Comparison of ENCODE assay signal across 1 cellular context in the genomic region with DNA sequence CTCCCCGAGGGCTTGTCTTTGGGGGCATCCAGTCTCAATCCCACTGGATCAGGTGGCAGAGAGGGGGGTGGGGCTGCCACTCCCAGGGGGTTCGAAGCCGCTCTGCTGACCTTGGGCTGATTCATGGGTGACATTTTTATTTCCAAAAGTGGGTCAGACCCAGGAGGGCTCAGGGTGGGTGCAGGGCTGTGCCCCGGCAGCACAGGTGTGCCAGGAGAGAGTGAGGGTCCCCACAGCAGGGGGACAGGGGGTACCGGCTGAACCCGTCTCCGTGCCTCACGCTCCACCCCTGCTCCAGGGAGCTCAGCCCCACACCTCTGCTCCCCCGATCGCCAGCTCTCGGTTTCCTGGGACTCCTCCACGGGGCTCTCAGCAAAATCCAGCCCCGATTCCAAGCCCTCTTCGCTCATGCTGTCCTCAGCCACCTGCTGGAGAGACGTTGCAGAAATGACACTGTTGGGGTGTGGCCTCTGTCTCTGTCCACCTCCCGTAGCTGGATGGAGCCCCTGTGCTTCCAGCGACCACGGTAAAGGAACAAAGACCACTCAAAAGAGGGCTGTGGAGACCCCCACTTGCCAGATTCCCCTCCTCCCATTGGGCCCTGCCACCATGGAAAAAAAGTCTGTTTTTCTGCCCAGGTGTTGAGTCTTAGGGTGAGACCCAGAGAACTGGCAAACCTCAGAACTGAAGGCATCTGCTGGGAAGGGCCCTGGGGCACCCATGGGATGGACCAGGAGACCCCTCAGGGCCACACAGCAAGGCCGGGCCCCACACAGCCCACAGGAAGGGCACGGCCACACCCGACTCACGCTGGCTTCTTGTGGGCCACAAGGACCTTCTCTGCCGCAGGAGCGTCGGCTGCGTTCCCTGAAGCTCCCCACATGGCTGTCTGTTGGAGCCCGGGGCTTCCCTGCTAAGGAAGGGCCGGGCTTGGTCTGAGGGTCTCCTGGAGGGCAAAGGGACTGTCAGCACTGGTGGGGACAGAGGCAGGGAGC.
TF ChIP-seq lines count a peak whose summit lies in the region.

No MANE protein-coding gene starts in this region.

TF ChIP-seq in HepG2, 621 proteins besides CTCF, POLR2A, EP300 and RAD21:
- TF ChIP-seq, protein P1, sequence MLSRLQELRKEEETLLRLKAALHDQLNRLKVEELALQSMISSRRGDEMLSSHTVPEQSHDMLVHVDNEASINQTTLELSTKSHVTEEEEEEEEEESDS (CRISPR knock-in tag; IDR thresholded peaks at IDR 0.05; ENCODE audit: borderline replicate concordance): no peak
- TF ChIP-seq STAG1 (CRISPR knock-in tag; IDR thresholded peaks at IDR 0.05): 0 out of 2 replicates have a peak, but pooled peaks have one; percentile 8
